Comparison of ENCODE assay signal across 25 cellular contexts in genomic region chr2:134648547-134648946, GRCh38.
A peak's percentile ranks its signal among the peaks of the same experiment; 100 is the strongest.
DNase-seq lines count a peak whose midpoint lies in the region; ATAC-seq, FAIRE-seq and TF ChIP-seq lines count a peak whose summit lies in the region.
"Had no signal": no experiment of that assay in that cellular context is flagged by ENCODE, and none has a peak within 500 bp of the region (broad histone marks: within the 10 kb centered on the region; RNA-seq: fewer than 3 reads in every experiment).

No MANE protein-coding gene starts in this region.

- ATAC-seq in heart left ventricle (no peak), left ventricle myocardium superior (no peak)
- ATAC-seq: K562 had no signal

- H3K4me1 ChIP-seq in heart left ventricle (no peaks in the 10 kb centered on the region), GM23248 (ENCODE audit: insufficient read depth) (no peaks in the 10 kb centered on the region)
- H3K4me1 ChIP-seq: BE2C, Peyer's patch had no signal

- TF ChIP-seq POLR2A in heart left ventricle (IDR thresholded peaks at IDR 0.05) = no peak

- H3F3A ChIP-seq in GM23248 (ENCODE audit: insufficient read depth) = no peaks in the 10 kb centered on the region

- no peak overlapping the region for H2AFZ ChIP-seq in GM23248

- H3K9ac ChIP-seq in GM23248 = no peak overlapping the region

- H3K36me3 ChIP-seq in bronchial epithelial cell (ENCODE audit: control insufficient read depth, insufficient read depth, low read length) (no peaks in the 10 kb centered on the region), heart left ventricle (no peaks in the 10 kb centered on the region), GM23248 (ENCODE audit: low read depth) (no peaks in the 10 kb centered on the region)
- H3K36me3 ChIP-seq: BE2C, Peyer's patch had no signal

- FAIRE-seq in bronchial epithelial cell (lab: Jason Lieb, UNC) (no peak), islet of Langerhans (lab: Jason Lieb, UNC) (peak; percentile 99)
- FAIRE-seq: GM18507, HTR-8/SVneo, K562 had no signal

- DNase-seq in DMS53 (lab: John Stamatoyannopoulos, UW) = peak; percentile 18
- DNase-seq in DMS53 treated with DMSO at 0.1 percent for 48 hours (lab: John Stamatoyannopoulos, UW; ENCODE audit: unreplicated experiment) = no peak
- peak; percentile 37 for DNase-seq in bronchial epithelial cell (ENCODE audit: low read depth)
- no peak for DNase-seq in heart left ventricle
- DNase-seq in GM23248 = no peak
- no peak for DNase-seq in left ventricle myocardium superior
- DNase-seq: BE2C; CD8-positive, alpha-beta memory T cell; DMS 273 treated with DMSO at 0.1 percent for 48 hours; H7; Kasumi-1; MV-4-11; NCI-H1105; NCI-H1436 treated with DMSO at 0.1 percent for 48 hours; NCI-H187 treated with DMSO at 0.1 percent for 48 hours; NCI-H2171 treated with DMSO at 0.1 percent for 48 hours; NCI-H524; NCI-H748 treated with DMSO at 0.1 percent for 48 hours; Peyer's patch; SHP77 treated with DMSO at 0.1 percent for 48 hours had no signal

- H4K20me1 ChIP-seq in GM23248 (ENCODE audit: insufficient read depth) = no peaks in the 10 kb centered on the region

- peaks cover 0 to 2% (median 0%) of the 10 kb centered on the region in 12 donors for H3K9me3 ChIP-seq in heart left ventricle
- H3K9me3 ChIP-seq in GM23248 (ENCODE audit: low read depth) = no peaks in the 10 kb centered on the region
- H3K9me3 ChIP-seq: BE2C, Peyer's patch had no signal

- H3K4me2 ChIP-seq in GM23248 (ENCODE audit: unreplicated experiment) = no peak overlapping the region

- no peak overlapping the region for H3K27ac ChIP-seq in heart left ventricle
- no peak overlapping the region for H3K27ac ChIP-seq in GM23248
- H3K27ac ChIP-seq: 22Rv1, Peyer's patch had no signal

- TF ChIP-seq CTCF in bronchial epithelial cell (IDR thresholded peaks at IDR 0.05; ENCODE audit: insufficient read depth, low read length, severe bottlenecking) = no peak
- no peak for TF ChIP-seq CTCF in heart left ventricle (IDR thresholded peaks at IDR 0.05)

- H3K79me2 ChIP-seq in GM23248 (ENCODE audit: insufficient read depth) = no peaks in the 10 kb centered on the region

- in situ Hi-C loops in GM23248 (cut with MboI) = no loop called here

- H3K27me3 ChIP-seq in bronchial epithelial cell (ENCODE audit: control insufficient read depth, insufficient read depth, low read length) (no peaks in the 10 kb centered on the region), heart left ventricle (peaks cover 0 to 3% (median 0%) of the 10 kb centered on the region in 9 donors), GM23248 (replicated peaks; ENCODE audit: insufficient read depth) (no peaks in the 10 kb centered on the region)
- H3K27me3 ChIP-seq: BE2C, Peyer's patch had no signal

- H3K9me2 ChIP-seq in GM23248 (ENCODE audit: insufficient read depth) = no peaks in the 10 kb centered on the region

- H3K4me3 ChIP-seq in bronchial epithelial cell (ENCODE audit: low read depth, low read length) (no peak overlapping the region), heart left ventricle (no peak overlapping the region), GM23248 (no peak overlapping the region)
- H3K4me3 ChIP-seq: K562, Peyer's patch had no signal

- intact Hi-C loops in heart left ventricle (cut with DNase I) (no loop called here), left ventricle myocardium superior (cut with micrococcal nuclease) (no loop called here)

- WGBS in heart left ventricle, 4 donors = 63 to 75% (median 69%) methylated on average over 4 of the region's 4 CpGs
- 23 to 26% methylated on average over 4 of the region's 4 CpGs for WGBS in GM23248 (ENCODE audit: low coverage in 1 of 2, low lambda C conversion rate in 2 of 2, missing lambda C conversion rate in 2 of 2), 2 experiments

Comparison
In these comparisons a context has a peak if more than half of its experiments do, and no peak if none do; other contexts are left out.
1. DNase-seq: peak in DMS53 (single experiment) and bronchial epithelial cell (single experiment); none in DMS53 treated with DMSO at 0.1 percent for 48 hours (single experiment), heart left ventricle (0 of 5), GM23248 (single experiment) and left ventricle myocardium superior (single experiment).